ENCODE assay signal across 8 cellular contexts in genomic region chr16:90022209-90023077, GRCh38. TPM values are rescaled to one million over a fixed set of nuclear protein-coding genes. Genes with fewer than 3 reads are reported as not detected.
DNase-seq lines count a peak whose midpoint lies in the region; ATAC-seq, FAIRE-seq and TF ChIP-seq lines count a peak whose summit lies in the region.

No MANE protein-coding gene starts in this region.

- H3K14ac ChIP-seq in H1 (ENCODE audit: insufficient read length) = no peak overlapping the region

- peaks cover 9% of the 10 kb centered on the region; the same call in 1 of the 2 replicates for H3K23me2 ChIP-seq in H1 (ENCODE audit: low read depth, low read length)

- H3K4ac ChIP-seq in H1 (replicated peaks; ENCODE audit: insufficient read length, low read depth, low read length) = no peak overlapping the region

- peaks cover 2% of the 10 kb centered on the region; the same call in 1 of the 2 replicates for H3K79me1 ChIP-seq in H1 (ENCODE audit: low read depth, low read length)

- ATAC-seq in HG03457 (IDR thresholded peaks at IDR 0.05; ENCODE audit: unreplicated experiment) = peak; percentile 56

- TF ChIP-seq RAD21 in H1 (IDR thresholded peaks at IDR 0.05 in 1 of 2, conservative IDR thresholded peaks at IDR 0.05 in 1 of 2; ENCODE audit: low read depth in 2 of 2, low read length in 2 of 2) = no peak

- H2BK12ac ChIP-seq in H1 (ENCODE audit: low read depth, low read length) = peak overlapping the region; percentile 44; the same call in 1 of the 2 replicates

- H4K5ac ChIP-seq in H1 (ENCODE audit: insufficient read length, low read depth, low read length) = peak overlapping the region; percentile 19

- H3K9me3 ChIP-seq in H1 (ENCODE audit: insufficient read depth in 2 of 2, low read depth in 1 of 2, low read length in 1 of 2) (no peaks in the 10 kb centered on the region), mesodermal cell (ENCODE audit: control insufficient read depth, low read length) (no peaks in the 10 kb centered on the region)

- no peak overlapping the region for H2AFZ ChIP-seq in H1 (ENCODE audit: low read length)

- no peak overlapping the region; the same call in 1 of the 2 replicates for H2BK5ac ChIP-seq in H1 (ENCODE audit: low read depth, low read length)

- no peaks in the 10 kb centered on the region for H3K36me3 ChIP-seq in H1 (ENCODE audit: control insufficient read depth in 2 of 4, insufficient read depth in 4 of 4, low read length in 3 of 4)
- H3K36me3 ChIP-seq in mesodermal cell (ENCODE audit: control insufficient read depth, insufficient read depth, low read length) = no peaks in the 10 kb centered on the region

- H3K4me3 ChIP-seq in H1 (ENCODE audit: extremely low read depth in 1 of 4, insufficient read depth in 2 of 4, low read depth in 3 of 4, low read length in 4 of 4) (peak overlapping the region; percentile 23 to 55 (median 32); a peak in 6 of 8 replicates), mesodermal cell (ENCODE audit: extremely low read depth, insufficient read depth, low read length, poor library complexity, severe bottlenecking) (peak overlapping the region; percentile 50)

- no peaks in the 10 kb centered on the region; a peak in 2 of 7 replicates for H3K27me3 ChIP-seq in H1 (replicated peaks in 1 of 4; ENCODE audit: control insufficient read depth in 3 of 4, extremely low read depth in 1 of 4, insufficient read depth in 3 of 4, low read length in 3 of 4)

- no peak overlapping the region for H4K91ac ChIP-seq in H1 (replicated peaks; ENCODE audit: insufficient read length, low read length)

- H2AK5ac ChIP-seq in H1 (ENCODE audit: low read depth, low read length) = no peak overlapping the region

- no peak overlapping the region; the same call in 1 of the 2 replicates for H3K18ac ChIP-seq in H1 (ENCODE audit: extremely low read depth, low read length)

- no peak overlapping the region for H3K56ac ChIP-seq in H1 (replicated peaks; ENCODE audit: insufficient read length, low read depth, low read length)

- H3K9ac ChIP-seq in H1 (replicated peaks in 1 of 4; ENCODE audit: extremely low read depth in 1 of 4, low read depth in 3 of 4, low read length in 3 of 4) = peak overlapping the region in 3 of 4 experiments; percentile 0 to 79 (median 41); a peak in 3 of 7 replicates

- whole genome bisulfite sequencing in H1 (ENCODE audit: extremely low coverage in 1 of 2, insufficient coverage in 1 of 2, insufficient read length in 1 of 2, insufficient replicate concordance in 2 of 2, low coverage in 1 of 2, low lambda C conversion rate in 2 of 2, missing lambda C conversion rate in 1 of 2), 2 experiments = 34% methylated on average over 29 of the region's 57 CpGs; no CpG with 5 or more reads in 1 of the 2 experiments
- WGBS in mesodermal cell (ENCODE audit: insufficient coverage in 2 of 2), 2 experiments = 50 to 57% methylated on average over 43 to 48 of the region's 57 CpGs

- DNase-seq in GM18507 (ENCODE audit: extremely low spot score, insufficient read length, low read depth) (peak; percentile 84), NCI-H774 (lab: John Stamatoyannopoulos, UW) (peak; percentile 74), H1 (ENCODE audit: low read depth in 1 of 2, low spot score in 2 of 2) (peak in 1 of 2 experiments; percentile 83)
- DNase-seq in activated CD8-positive, alpha-beta memory T cell treated with anti-CD3 and anti-CD28 coated beads for 4 hours (ENCODE audit: low read depth in 2 of 2) = peak; percentile 49 to 56
- peak; percentile 53 for DNase-seq in stimulated activated CD8-positive, alpha-beta memory T cell treated with anti-CD3 and anti-CD28 coated beads, Interleukin-15, amount 100 ng/mL, for 24 hours (ENCODE audit: low read depth)

- peak overlapping the region; percentile 56 to 82 for H3K4me2 ChIP-seq in H1 (ENCODE audit: insufficient read depth in 1 of 2, low read depth in 2 of 2, low read length in 2 of 2)

- H4K20me1 ChIP-seq in H1 (replicated peaks in 1 of 2; ENCODE audit: control insufficient read depth in 1 of 2, insufficient read depth in 2 of 2, low read length in 2 of 2) = peaks cover 4 to 9% of the 10 kb centered on the region in 2 experiments

- peaks cover 0 to 6% of the 10 kb centered on the region in 2 experiments; a peak in 2 of 4 replicates for H3K79me2 ChIP-seq in H1 (ENCODE audit: control insufficient read depth in 1 of 2, insufficient read depth in 2 of 2, low read length in 2 of 2)

- peak; percentile 73 for FAIRE-seq in GM18507 (lab: Jason Lieb, UNC)
- FAIRE-seq in H1 (lab: Jason Lieb, UNC) = no peak

- peak overlapping the region; percentile 97 for H3K27ac ChIP-seq in 22Rv1
- peak overlapping the region; percentile 63; the same call in 1 of the 2 replicates for H3K27ac ChIP-seq in H1 (ENCODE audit: low read depth, low read length)
- peak overlapping the region; percentile 41 for H3K27ac ChIP-seq in mesodermal cell (ENCODE audit: low read depth, low read length, severe bottlenecking)

- TF ChIP-seq CTCF in 22Rv1 (IDR thresholded peaks at IDR 0.05) = no peak
- TF ChIP-seq CTCF in H1 (IDR thresholded peaks at IDR 0.05; ENCODE audit: control extremely low read depth in 1 of 3, insufficient read depth in 1 of 3, low read depth in 1 of 3, low read length in 3 of 3) = no peak

- H3K4me1 ChIP-seq in H1 (replicated peaks in 1 of 4; ENCODE audit: control insufficient read depth in 3 of 4, insufficient read depth in 4 of 4, low read length in 3 of 4) (peaks cover 8 to 12% (median 8%) of the 10 kb centered on the region in 4 experiments; a peak in 6 of 7 replicates), mesodermal cell (ENCODE audit: control insufficient read depth, insufficient read depth, low read length, poor library complexity, severe bottlenecking) (peaks cover 29% of the 10 kb centered on the region)

- POLR2A ChIA-PET in H1 (lab: Charles Lee; ENCODE audit: partially characterized antibody) = interaction anchor here (0.6 to 12.1 kb wide), 9 partner anchors 11 to 99 kb away, joined by 3 to 81 read pairs (median 6); partner anchors contain the start of gene TUBB3

- peak overlapping the region; percentile 94; the same call in 1 of the 2 replicates for H4K8ac ChIP-seq in H1 (ENCODE audit: extremely low read depth, insufficient read depth, low read length)

- no peak for TF ChIP-seq EP300 in H1 (IDR thresholded peaks at IDR 0.05; ENCODE audit: borderline replicate concordance in 1 of 2, low read depth in 2 of 2, low read length in 2 of 2)

- CTCF ChIA-PET in H1 (lab: Charles Lee; ENCODE audit: partially characterized antibody) = interaction anchor here (0.8 to 2.2 kb wide), 4 partner anchors 23 to 112 kb away, joined by 3 to 6 read pairs (median 4); no protein-coding TSS in a partner anchor

- 0 out of 2 replicates have a peak overlapping the region, but pooled peaks have one; percentile 29 for H2BK15ac ChIP-seq in H1 (ENCODE audit: low read length)

- no peak overlapping the region for H3K23ac ChIP-seq in H1 (ENCODE audit: insufficient read length)

- no peak overlapping the region for H2BK20ac ChIP-seq in H1 (ENCODE audit: low read length)

- H2BK120ac ChIP-seq in H1 (replicated peaks; ENCODE audit: low read depth, low read length) = no peak overlapping the region

- TF ChIP-seq POLR2A in H1 (IDR thresholded peaks at IDR 0.05; ENCODE audit: control extremely low read depth in 1 of 2, low read depth in 2 of 2, low read length in 2 of 2) = peak in 1 of 2 experiments; percentile 48; a peak in 2 of 3 replicates

TF ChIP-seq in H1, 55 proteins besides CTCF, POLR2A, EP300 and RAD21 (continues in another document):
- TF ChIP-seq KDM4A (IDR thresholded peaks at IDR 0.05; ENCODE audit: low read depth, low read length, severe bottlenecking) = peak; percentile 89
- TF ChIP-seq, protein P1, sequence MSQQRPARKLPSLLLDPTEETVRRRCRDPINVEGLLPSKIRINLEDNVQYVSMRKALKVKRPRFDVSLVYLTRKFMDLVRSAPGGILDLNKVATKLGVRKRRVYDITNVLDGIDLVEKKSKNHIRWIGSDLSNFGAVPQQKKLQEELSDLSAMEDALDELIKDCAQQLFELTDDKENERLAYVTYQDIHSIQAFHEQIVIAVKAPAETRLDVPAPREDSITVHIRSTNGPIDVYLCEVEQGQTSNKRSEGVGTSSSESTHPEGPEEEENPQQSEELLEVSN (IDR thresholded peaks at IDR 0.05) = peak; percentile 91
- peak; percentile 79 for TF ChIP-seq TAF7 (optimal IDR thresholded peaks at IDR 0.05; ENCODE audit: borderline replicate concordance, low read depth, low read length)
- peak; percentile 98 for TF ChIP-seq CHD2 (IDR thresholded peaks at IDR 0.05; ENCODE audit: low read length)
- TF ChIP-seq TBP (IDR thresholded peaks at IDR 0.05; ENCODE audit: low read depth, low read length) = peak; percentile 40; the same call in 1 of the 2 replicates

RNA-seq across cellular contexts. Expression of gene DBNDD1, which starts 3.2 kb away (rescaled TPM):
- total RNA-seq in H1 (2021; fragmentation: NEBNext Ultra II Directional; extraction: Animal tissue kit (Norgen Biotek cat#: 25700)) = 69.9 and 76.0 TPM in 2 replicates
- polyA plus RNA-seq in H1 (2011; rRNA removed) = 92.6 and 128 TPM in 2 replicates
- polyA plus RNA-seq in H1 (2011; cell fraction: cytosol; rRNA removed) = 67.3 TPM
- 98.2 TPM for polyA plus RNA-seq in H1 (2011; cell fraction: nucleus; rRNA removed)
- 57.0 to 79.5 TPM (median 70.2 TPM) in 4 replicates for polyA plus RNA-seq in H1 (2012, experiment 1 of 2)
- polyA plus RNA-seq in H1 (2012, experiment 2 of 2) = 80.6 TPM
- 57.0 TPM for polyA plus RNA-seq in H1 (2013, experiment 1 of 2)
- polyA plus RNA-seq in H1 (2013, experiment 2 of 2) = 59.8 TPM
- 32.9 and 39.2 TPM in 2 replicates for polyA minus RNA-seq in H1 (2011; rRNA and poly(A)+ RNA removed)
- polyA minus RNA-seq in H1 (2011; cell fraction: cytosol; rRNA and poly(A)+ RNA removed) = 49.4 TPM
- polyA minus RNA-seq in H1 (2011; cell fraction: nucleus; rRNA and poly(A)+ RNA removed) = 43.7 TPM
- 8.8 TPM for polyA plus RNA-seq in mesodermal cell (2013, experiment 1 of 2)
- 9.1 TPM for polyA plus RNA-seq in mesodermal cell (2013, experiment 2 of 2)

RNA-seq across cellular contexts. Expression of gene PRDM7, which starts 54.7 kb away (rescaled TPM):
- total RNA-seq in H1 (2021; fragmentation: NEBNext Ultra II Directional; extraction: Animal tissue kit (Norgen Biotek cat#: 25700)) = not detected in 2 replicates
- 0.02 TPM in 1 of 2 replicates, not detected in the other for polyA plus RNA-seq in H1 (2011; rRNA removed)
- not detected for polyA plus RNA-seq in H1 (2011; cell fraction: cytosol; rRNA removed)
- not detected for polyA plus RNA-seq in H1 (2011; cell fraction: nucleus; rRNA removed)
- 0.15 to 0.20 TPM in 2 of 4 replicates, not detected in the others for polyA plus RNA-seq in H1 (2012, experiment 1 of 2)
- polyA plus RNA-seq in H1 (2012, experiment 2 of 2) = not detected
- not detected for polyA plus RNA-seq in H1 (2013, experiment 1 of 2)
- polyA plus RNA-seq in H1 (2013, experiment 2 of 2) = not detected
- not detected in 2 replicates for polyA minus RNA-seq in H1 (2011; rRNA and poly(A)+ RNA removed)
- not detected for polyA minus RNA-seq in H1 (2011; cell fraction: cytosol; rRNA and poly(A)+ RNA removed)
- polyA minus RNA-seq in H1 (2011; cell fraction: nucleus; rRNA and poly(A)+ RNA removed) = not detected
- polyA plus RNA-seq in mesodermal cell (2013, experiment 1 of 2) = not detected
- not detected for polyA plus RNA-seq in mesodermal cell (2013, experiment 2 of 2)

Comparison
In these comparisons a context has a peak if more than half of its experiments do, and no peak if none do; other contexts are left out.
1. H3K27ac ChIP-seq: peak in every context shown above with its lines; median percentile 97 in 22Rv1; 63 in H1; 41 in mesodermal cell.